Comparison of ENCODE assay signal across 7 cellular contexts in genomic region chr14:55707365-55707804, GRCh38.
A peak's percentile ranks its signal among the peaks of the same experiment; 100 is the strongest.
DNase-seq lines count a peak whose midpoint lies in the region; ATAC-seq, FAIRE-seq and TF ChIP-seq lines count a peak whose summit lies in the region.

No MANE protein-coding gene starts in this region.

- TF ChIP-seq CTCF in GM12872 (IDR thresholded peaks at IDR 0.05; ENCODE audit: insufficient read depth, low read depth, low read length) (peak; percentile 51; the same call in 2 of the 3 replicates), GM12878 (IDR thresholded peaks at IDR 0.05 in 2 of 3, conservative IDR thresholded peaks at IDR 0.05 in 1 of 3; ENCODE audit: control insufficient read depth in 2 of 3, extremely low read depth in 1 of 3, insufficient read depth in 1 of 3, low read depth in 3 of 3, low read length in 3 of 3) (peak; percentile 41 to 68 (median 47); a peak in 4 of 6 replicates), GM20000 (IDR thresholded peaks at IDR 0.05; ENCODE audit: extremely low read depth, missing control alignments) (no peak)

- no peaks in the 10 kb centered on the region for H3K79me2 ChIP-seq in GM12878 (ENCODE audit: control insufficient read depth, insufficient read depth, low read length)

- CTCF ChIA-PET in GM12878 (lab: Yijun Ruan, JAX), result interaction anchor here (1.0 kb wide), 1 partner anchor 56 kb away, joined by 6 read pairs; no protein-coding TSS in a partner anchor

- 89% methylated on average over 6 of the region's 6 CpGs for WGBS in GM12878 (ENCODE audit: insufficient coverage, insufficient replicate concordance, low lambda C conversion rate, missing lambda C conversion rate)

- DNase-seq in NCI-H2029 treated with DMSO at 0.1 percent for 48 hours (lab: John Stamatoyannopoulos, UW) (peak; percentile 88), GM12878 (ENCODE audit: low read depth, low spot score) (no peak), kidney tubule cell (ENCODE audit: low spot score) (peak; percentile 63), GM20000 (ENCODE audit: low spot score) (no peak)
- DNase-seq in stimulated activated CD4-positive, alpha-beta T cell treated with anti-CD3 and anti-CD28 coated beads, Interleukin-4, amount 100 ng/mL, for 1 hour, result no peak
- no peak for DNase-seq in stimulated activated CD4-positive, alpha-beta T cell treated with anti-CD3 and anti-CD28 coated beads, Interleukin-2, amount 100 ng/mL, for 48 hours

- no peaks in the 10 kb centered on the region for H3K9me3 ChIP-seq in GM12878 (replicated peaks; ENCODE audit: control insufficient read depth, insufficient read depth, low read length)

- no peaks in the 10 kb centered on the region for H3K36me3 ChIP-seq in GM12878 (ENCODE audit: control insufficient read depth in 2 of 2, insufficient read depth in 2 of 2, low read length in 1 of 2)

- peak; percentile 56 for FAIRE-seq in GM12878 (lab: Jason Lieb, UNC)

- no peaks in the 10 kb centered on the region for H4K20me1 ChIP-seq in GM12878 (ENCODE audit: control insufficient read depth, insufficient read depth)

- H3K4me1 ChIP-seq in GM12878 (ENCODE audit: control insufficient read depth, insufficient read depth, low read length), result no peaks in the 10 kb centered on the region

- POLR2A ChIA-PET in GM12878 (lab: Charles Lee), result no interaction called here

- H3K4me3 ChIP-seq in GM12878, result no peak overlapping the region

- no peaks in the 10 kb centered on the region for H3K27me3 ChIP-seq in GM12878 (replicated peaks in 1 of 2; ENCODE audit: control insufficient read depth in 2 of 2, insufficient read depth in 2 of 2, low read length in 1 of 2)

- in situ Hi-C loops in GM12878 (cut with MboI), result no loop called here

- no peak for TF ChIP-seq POLR2A in GM12878 (IDR thresholded peaks at IDR 0.05; ENCODE audit: low read depth, low read length)

- TF ChIP-seq EP300 in GM12878 (IDR thresholded peaks at IDR 0.05; ENCODE audit: borderline replicate concordance in 1 of 2, control insufficient read depth in 1 of 2, low read depth in 2 of 2, low read length in 2 of 2), result no peak

- no TSS peak for BruUV-seq in GM12878 (replicated peaks; lab: Mats Ljungman, UMichigan)

- intact Hi-C loops in GM12878 (cut with micrococcal nuclease; ENCODE audit: unreplicated experiment), result loop anchor here (1.0 to 5.0 kb wide), 2 partner anchors 633 to 765 kb away; no protein-coding TSS in a partner anchor

- SMC1A ChIA-PET in GM12878 (lab: Charles Lee; ENCODE audit: uncharacterized antibody, unreplicated experiment), result interaction anchor here (2.1 kb wide), 1 partner anchor 715 kb away, joined by 6 read pairs; no protein-coding TSS in a partner anchor

- no peak overlapping the region for H3K27ac ChIP-seq in GM12878 (ENCODE audit: control insufficient read depth, insufficient read depth)

- no peak overlapping the region for H3K4me2 ChIP-seq in GM12878 (ENCODE audit: control insufficient read depth, insufficient read depth)

- peak; percentile 66 for TF ChIP-seq RAD21 in GM12878 (IDR thresholded peaks at IDR 0.05; ENCODE audit: insufficient read depth, low read depth, low read length)

- no peak for ATAC-seq in GM12878

- no peak overlapping the region for H2AFZ ChIP-seq in GM12878 (ENCODE audit: control insufficient read depth, low read depth, low read length)

- RAD21 ChIA-PET in GM12878 (lab: Charles Lee; ENCODE audit: unreplicated experiment), result interaction anchor here (1.0 to 1.7 kb wide), 2 partner anchors 633 to 767 kb away, joined by 3 to 4 read pairs; no protein-coding TSS in a partner anchor

- H3K9ac ChIP-seq in GM12878 (ENCODE audit: control insufficient read depth, insufficient read depth, low read length), result no peak overlapping the region

TF ChIP-seq in GM12878, 131 proteins besides CTCF, POLR2A, EP300 and RAD21:
- no peak for TF ChIP-seq BACH1 (IDR thresholded peaks at IDR 0.05; ENCODE audit: borderline replicate concordance)
- TF ChIP-seq SMC3 (IDR thresholded peaks at IDR 0.05; ENCODE audit: borderline replicate concordance, low read length), result peak; percentile 46; the same call in 1 of the 2 replicates

Comparison
In these comparisons a context has a peak if more than half of its experiments do, and no peak if none do; other contexts are left out.
1. DNase-seq: peak in NCI-H2029 treated with DMSO at 0.1 percent for 48 hours (single experiment) and kidney tubule cell (single experiment); none in GM12878 (single experiment), GM20000 (single experiment), stimulated activated CD4-positive, alpha-beta T cell treated with anti-CD3 and anti-CD28 coated beads, Interleukin-4, amount 100 ng/mL, for 1 hour (single experiment) and stimulated activated CD4-positive, alpha-beta T cell treated with anti-CD3 and anti-CD28 coated beads, Interleukin-2, amount 100 ng/mL, for 48 hours (0 of 2).